In the genomic region with DNA sequence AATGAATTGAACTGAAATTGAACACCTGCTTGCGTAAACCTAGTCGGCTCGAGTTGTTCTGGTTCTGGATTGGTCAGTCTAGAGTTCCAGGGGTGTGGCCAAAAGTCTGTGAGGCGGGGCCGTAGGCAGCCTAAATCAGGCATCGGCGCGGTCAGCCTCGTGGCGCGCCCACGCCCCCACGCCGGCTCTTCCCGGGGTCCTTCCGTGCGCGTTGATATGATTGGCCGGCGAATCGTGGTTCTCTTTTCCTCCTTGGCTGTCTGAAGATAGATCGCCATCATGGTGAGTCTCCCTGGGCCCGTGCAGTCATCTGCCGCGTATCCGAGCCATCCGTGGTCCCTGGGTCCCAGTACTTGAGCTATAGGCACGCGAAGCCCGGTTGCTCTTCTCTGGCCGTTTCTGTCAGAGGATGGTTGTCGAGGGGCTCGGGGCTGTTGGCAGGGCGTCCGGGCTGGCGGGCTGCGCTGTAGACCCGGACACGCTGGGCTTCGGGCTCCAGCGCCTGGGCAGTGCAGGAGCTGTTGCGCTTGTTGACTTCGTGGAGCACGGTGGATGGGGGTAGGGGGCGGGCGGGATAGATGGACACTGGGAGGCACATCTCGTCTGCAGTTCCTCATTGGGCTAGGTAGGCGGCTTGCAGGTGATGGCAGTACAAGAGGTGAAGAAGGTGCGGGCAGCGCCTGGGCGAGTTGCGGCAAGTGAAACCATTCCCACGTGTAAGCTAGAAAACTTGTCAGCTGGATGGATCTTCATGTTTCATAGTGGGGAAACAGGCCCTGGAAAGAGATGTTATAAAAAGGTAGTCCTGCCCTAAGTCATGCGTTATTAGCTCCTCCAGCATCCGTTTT, we compare ENCODE assay signal across 8 cellular contexts. TPM values are rescaled to one million over a fixed set of nuclear protein-coding genes. Genes with fewer than 3 reads are reported as not detected.
A peak's percentile ranks its signal among the peaks of the same experiment; 100 is the strongest.
DNase-seq lines count a peak whose midpoint lies in the region; ATAC-seq, FAIRE-seq and TF ChIP-seq lines count a peak whose summit lies in the region.

A gene (plus strand): TSS at position 241 of the 848 bp plus-strand sequence. CDS start 39 bp downstream, at position 280.

- H4K20me1 ChIP-seq in OCI-LY1 (ENCODE audit: insufficient read depth, low read length), result no peaks in the 10 kb centered on the region

- no TSS peak for BruUV-seq in Calu3 (replicated peaks; lab: Mats Ljungman, UMichigan)

- CTCF ChIA-PET in Calu3 (lab: Charles Lee), result interaction anchor here (0.6 kb wide), 1 partner anchor 99 kb away, joined by 6 read pairs; no protein-coding TSS in a partner anchor

- peak; percentile 96 for FAIRE-seq in endometrium (lab: Jason Lieb, UNC)

- peak within 1 kb of the TSS; percentile 87 for H3K27ac ChIP-seq in HUES64 (ENCODE audit: low read depth, low read length)
- peak within 1 kb of the TSS; percentile 31 for H3K27ac ChIP-seq in OCI-LY1 (ENCODE audit: low read depth, low read length, poor library complexity, severe bottlenecking)
- peak within 1 kb of the TSS; percentile 3 for H3K27ac ChIP-seq in mesodermal cell (ENCODE audit: low read depth, low read length, severe bottlenecking)

- H3K27me3 Mint-ChIP-seq in Calu3 (ENCODE audit: unreplicated experiment), result no peaks in the 10 kb centered on the region

- H3K27me3 ChIP-seq in HUES64 (ENCODE audit: insufficient read depth, low read length) (no peaks in the 10 kb centered on the region), OCI-LY1 (ENCODE audit: insufficient read depth, low read length) (no peaks in the 10 kb centered on the region)

- H3K36me3 ChIP-seq in HUES64 (ENCODE audit: insufficient read depth, low read length) (peaks cover 48% of the 10 kb centered on the region), OCI-LY1 (ENCODE audit: insufficient read depth, low read length) (peaks cover 47% of the 10 kb centered on the region), mesodermal cell (ENCODE audit: control insufficient read depth, insufficient read depth, low read length) (peaks cover 44% of the 10 kb centered on the region)

- peak within 1 kb of the TSS; percentile 96 for H3K27ac Mint-ChIP-seq in Calu3 (ENCODE audit: unreplicated experiment)

- H3K9me3 ChIP-seq in HUES64 (ENCODE audit: insufficient read depth, low read depth, low read length), result no peaks in the 10 kb centered on the region
- H3K9me3 ChIP-seq in OCI-LY1 (ENCODE audit: low read length), result no peaks in the 10 kb centered on the region
- H3K9me3 ChIP-seq in mesodermal cell (ENCODE audit: control insufficient read depth, low read length), result no peaks in the 10 kb centered on the region

- no peaks in the 10 kb centered on the region for H3F3A ChIP-seq in OCI-LY1 (ENCODE audit: insufficient read depth, low read length)

- H2AFZ ChIP-seq in OCI-LY1 (ENCODE audit: low read length), result peak within 1 kb of the TSS; percentile 54; the same call in 1 of the 2 replicates

- no peaks in the 10 kb centered on the region for H3K9me2 ChIP-seq in OCI-LY1 (ENCODE audit: low read depth, low read length)

- peak; percentile 74 for ATAC-seq in GM21447 (IDR thresholded peaks at IDR 0.05; ENCODE audit: unreplicated experiment)

- H3K4me3 Mint-ChIP-seq in Calu3 (ENCODE audit: low read depth, unreplicated experiment), result peak within 1 kb of the TSS; percentile 89

- no peaks in the 10 kb centered on the region for H3K9me3 Mint-ChIP-seq in Calu3 (ENCODE audit: low read depth, unreplicated experiment)

- H3K9ac ChIP-seq in HUES64 (ENCODE audit: low read depth, low read length), result peak within 1 kb of the TSS; percentile 94
- peak within 1 kb of the TSS; percentile 82 for H3K9ac ChIP-seq in OCI-LY1 (ENCODE audit: low read length)

- intact Hi-C loops in Calu3 (cut with micrococcal nuclease; ENCODE audit: unreplicated experiment), result no loop called here

- H3K36me3 Mint-ChIP-seq in Calu3 (ENCODE audit: insufficient read depth, unreplicated experiment), result peaks cover 79% of the 10 kb centered on the region

- H3K4me1 Mint-ChIP-seq in Calu3 (ENCODE audit: low read depth, unreplicated experiment), result peaks cover 42% of the 10 kb centered on the region

- WGBS in HUES64, result under 1% methylated on average over 53 of the region's 55 CpGs
- WGBS in mesodermal cell (ENCODE audit: insufficient coverage in 2 of 2), 2 experiments, result 0% methylated on average over 38 to 47 of the region's 55 CpGs

- peaks cover 40% of the 10 kb centered on the region for H3K4me1 ChIP-seq in HUES64 (ENCODE audit: insufficient read depth, low read length)
- H3K4me1 ChIP-seq in OCI-LY1 (ENCODE audit: insufficient read depth, low read length, severe bottlenecking), result peaks cover 39% of the 10 kb centered on the region
- peaks cover 26% of the 10 kb centered on the region for H3K4me1 ChIP-seq in mesodermal cell (ENCODE audit: control insufficient read depth, insufficient read depth, low read length, poor library complexity, severe bottlenecking)

- peak within 1 kb of the TSS; percentile 69 for H3K4me2 ChIP-seq in OCI-LY1 (ENCODE audit: low read length)

- peaks cover 20% of the 10 kb centered on the region for H3K79me2 ChIP-seq in OCI-LY1 (ENCODE audit: insufficient read depth, low read length)

- H3K4me3 ChIP-seq in HUES64 (ENCODE audit: low read length) (peak within 1 kb of the TSS; percentile 92), OCI-LY1 (ENCODE audit: low read depth, low read length, poor library complexity, severe bottlenecking) (peak within 1 kb of the TSS; percentile 89), mesodermal cell (ENCODE audit: extremely low read depth, insufficient read depth, low read length, poor library complexity, severe bottlenecking) (peak within 1 kb of the TSS; percentile 71)

- DNase-seq in Calu3, result peak; percentile 98
- peak; percentile 95 for DNase-seq in activated CD8-positive, alpha-beta memory T cell treated with anti-CD3 and anti-CD28 coated beads, Interleukin-2, amount 50 U/mL, for 4 hours
- DNase-seq in stimulated activated CD8-positive, alpha-beta memory T cell treated with anti-CD3 and anti-CD28 coated beads, Interleukin-15, amount 100 ng/mL, for 4 hours (ENCODE audit: low read depth in 2 of 2), result peak; percentile 86 to 91

- TF ChIP-seq CTCF in Calu3 (IDR thresholded peaks at IDR 0.05; ENCODE audit: unreplicated experiment) (no peak), OCI-LY1 (IDR thresholded peaks at IDR 0.05; ENCODE audit: low read length) (no peak)

RNA-seq across cellular contexts. Expression of the gene that starts here (rescaled TPM):
- total RNA-seq in Calu3 (2022), result 1,787 and 1,941 TPM in 2 replicates
- 2,015 TPM for polyA plus RNA-seq in HUES64 (2013, experiment 1 of 2)
- polyA plus RNA-seq in HUES64 (2013, experiment 2 of 2), result 2,239 TPM
- 2,060 TPM for polyA plus RNA-seq in mesodermal cell (2013, experiment 1 of 2)
- polyA plus RNA-seq in mesodermal cell (2013, experiment 2 of 2), result 2,251 TPM

Comparison
In these comparisons a context has a peak if more than half of its experiments do, and no peak if none do; other contexts are left out.
1. Peak in every context shown above with its lines: DNase-seq, ATAC-seq, H3K4me3 ChIP-seq and H3K27ac ChIP-seq.
2. H3K27ac ChIP-seq: peak in every context shown above with its lines; median percentile 87 in HUES64; 31 in OCI-LY1; 3 in mesodermal cell.